22 cellular contexts compared by ENCODE assay signal in the genomic region with DNA sequence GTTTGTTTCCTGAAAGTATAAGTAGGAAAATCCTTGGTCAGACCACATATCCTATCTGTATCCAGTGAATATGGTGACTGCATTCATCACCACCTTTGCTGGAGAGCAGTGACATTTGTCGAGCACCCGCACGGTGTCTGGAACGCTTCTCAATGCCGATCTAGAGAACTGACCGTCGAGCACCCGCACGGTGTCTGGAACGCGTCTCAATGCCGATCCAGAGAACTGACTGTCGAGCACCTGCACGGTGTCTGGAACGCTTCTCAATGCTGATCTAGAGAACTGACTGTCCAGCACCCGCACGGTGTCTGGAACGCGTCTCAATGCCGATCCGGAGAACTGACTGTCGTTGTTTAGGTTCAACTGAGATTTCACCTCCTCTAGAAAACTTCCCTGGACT.
DNase-seq lines count a peak whose midpoint lies in the region; ATAC-seq, FAIRE-seq and TF ChIP-seq lines count a peak whose summit lies in the region.
"Had no signal": no experiment of that assay in that cellular context is flagged by ENCODE, and none has a peak within 500 bp of the region (broad histone marks: within the 10 kb centered on the region; RNA-seq: fewer than 3 reads in every experiment).

No MANE protein-coding gene starts in this region.

- H3K36me3 Mint-ChIP-seq in natural killer cell treated with Interleukin-12 subunit alpha and Interleukin-12 subunit beta and Interleukin-15 and Interleukin-18, amount 100 ng/mL, for 72 hours, result peaks cover 19% of the 10 kb centered on the region

- H3K27ac ChIP-seq in right atrium auricular region, result peak overlapping the region in 1 of 2 donors; percentile 4
- H3K27ac ChIP-seq in left ventricle myocardium inferior (replicated peaks), result peak overlapping the region; percentile 61
- H3K27ac ChIP-seq in stomach smooth muscle (ENCODE audit: low read length), result peak overlapping the region; percentile 75
- H3K27ac ChIP-seq: SJCRH30 had no signal

- intact Hi-C loops in Right ventricle myocardium superior (cut with DNase I) (no loop called here), left ventricle myocardium inferior (cut with micrococcal nuclease) (no loop called here)

- H3K27me3 ChIP-seq in right atrium auricular region (no peaks in the 10 kb centered on the region), bronchial epithelial cell (ENCODE audit: control insufficient read depth, insufficient read depth, low read length) (no peaks in the 10 kb centered on the region), left ventricle myocardium inferior (ENCODE audit: low read depth) (no peaks in the 10 kb centered on the region), stomach smooth muscle (ENCODE audit: control insufficient read depth in 1 of 2, insufficient read depth in 2 of 2, low read length in 2 of 2) (no peaks in the 10 kb centered on the region)
- H3K27me3 ChIP-seq: MG63, SJCRH30 had no signal

- peaks cover 0 to 5% of the 10 kb centered on the region in 2 donors for H3K4me1 Mint-ChIP-seq in natural killer cell treated with Interleukin-12 subunit alpha and Interleukin-12 subunit beta and Interleukin-15 and Interleukin-18, amount 100 ng/mL, for 72 hours (ENCODE audit: low read depth in 2 of 2)

- DNase-seq in Right ventricle myocardium superior, result no peak
- no peak for DNase-seq in right atrium auricular region (ENCODE audit: low spot score)
- DNase-seq in bronchial epithelial cell (ENCODE audit: low read depth), result no peak
- DNase-seq in left ventricle myocardium inferior, result no peak
- no peak for DNase-seq in natural killer cell treated with Interleukin-12 subunit alpha and Interleukin-12 subunit beta and Interleukin-15 and Interleukin-18, amount 100 ng/mL, for 72 hours (ENCODE audit: low spot score)
- DNase-seq in HPDE6-E6E7 (ENCODE audit: extremely low spot score), result no peak
- DNase-seq: DMS153, DND-41, IMR-90, KG1, MG63, NCI-H1105 treated with DMSO at 0.1 percent for 48 hours, NCI-H146, NCI-H1930, NCI-H2107, NCI-H446, NCI-H524 treated with DMSO at 0.1 percent for 48 hours, NCI-H774, SJCRH30 had no signal

- no peaks in the 10 kb centered on the region for H3K9me3 Mint-ChIP-seq in natural killer cell treated with Interleukin-12 subunit alpha and Interleukin-12 subunit beta and Interleukin-15 and Interleukin-18, amount 100 ng/mL, for 72 hours

- H3K4me3 Mint-ChIP-seq in natural killer cell treated with Interleukin-12 subunit alpha and Interleukin-12 subunit beta and Interleukin-15 and Interleukin-18, amount 100 ng/mL, for 72 hours, result no peak overlapping the region

- H3K4me3 ChIP-seq in right atrium auricular region (no peak overlapping the region), bronchial epithelial cell (ENCODE audit: low read depth, low read length) (no peak overlapping the region), left ventricle myocardium inferior (no peak overlapping the region), stomach smooth muscle (ENCODE audit: low read length in 2 of 2) (no peak overlapping the region)
- H3K4me3 ChIP-seq: MG63, SJCRH30 had no signal

- peak; percentile 68 for FAIRE-seq in bronchial epithelial cell (lab: Jason Lieb, UNC)
- FAIRE-seq: RCC 7860 had no signal

- no peaks in the 10 kb centered on the region for H3K9me3 ChIP-seq in right atrium auricular region
- H3K9me3 ChIP-seq in left ventricle myocardium inferior (replicated peaks), result no peaks in the 10 kb centered on the region
- no peaks in the 10 kb centered on the region for H3K9me3 ChIP-seq in stomach smooth muscle (ENCODE audit: control insufficient read depth in 2 of 2, low read length in 2 of 2)
- H3K9me3 ChIP-seq: MG63, SJCRH30 had no signal

- no peak for TF ChIP-seq CTCF in right atrium auricular region (IDR thresholded peaks at IDR 0.05)
- TF ChIP-seq CTCF in bronchial epithelial cell (IDR thresholded peaks at IDR 0.05; ENCODE audit: insufficient read depth, low read length, severe bottlenecking), result no peak
- no peak for TF ChIP-seq CTCF in left ventricle myocardium inferior (IDR thresholded peaks at IDR 0.05; ENCODE audit: borderline replicate concordance)

- H3K36me3 ChIP-seq in right atrium auricular region (peaks cover 8% of the 10 kb centered on the region), bronchial epithelial cell (ENCODE audit: control insufficient read depth, insufficient read depth, low read length) (peaks cover 7% of the 10 kb centered on the region), left ventricle myocardium inferior (peaks cover 20% of the 10 kb centered on the region), stomach smooth muscle (ENCODE audit: control insufficient read depth in 2 of 2, insufficient read depth in 2 of 2, low read length in 2 of 2) (peaks cover 5 to 6% of the 10 kb centered on the region in 2 donors)
- H3K36me3 ChIP-seq: MG63, SJCRH30 had no signal

- H3K27me3 Mint-ChIP-seq in natural killer cell treated with Interleukin-12 subunit alpha and Interleukin-12 subunit beta and Interleukin-15 and Interleukin-18, amount 100 ng/mL, for 72 hours, result no peaks in the 10 kb centered on the region

- H3K27ac Mint-ChIP-seq in natural killer cell treated with Interleukin-12 subunit alpha and Interleukin-12 subunit beta and Interleukin-15 and Interleukin-18, amount 100 ng/mL, for 72 hours, result no peak overlapping the region

- H3K4me1 ChIP-seq in right atrium auricular region, result no peaks in the 10 kb centered on the region
- H3K4me1 ChIP-seq in left ventricle myocardium inferior, result peaks cover 18% of the 10 kb centered on the region
- H3K4me1 ChIP-seq in stomach smooth muscle (ENCODE audit: control insufficient read depth, insufficient read depth, low read length), result peaks cover 18% of the 10 kb centered on the region
- H3K4me1 ChIP-seq: SJCRH30 had no signal

- H3K9ac ChIP-seq in stomach smooth muscle (ENCODE audit: low read length in 2 of 2), result no peak overlapping the region

- ATAC-seq in Right ventricle myocardium superior (ENCODE audit: poor library complexity), result peak; percentile 55
- ATAC-seq in natural killer cell treated with Interleukin-12 subunit alpha and Interleukin-12 subunit beta and Interleukin-15 and Interleukin-18, amount 100 ng/mL, for 72 hours, result no peak
- ATAC-seq: HCT116 had no signal
